9 cellular contexts compared by ENCODE assay signal in the genomic region with DNA sequence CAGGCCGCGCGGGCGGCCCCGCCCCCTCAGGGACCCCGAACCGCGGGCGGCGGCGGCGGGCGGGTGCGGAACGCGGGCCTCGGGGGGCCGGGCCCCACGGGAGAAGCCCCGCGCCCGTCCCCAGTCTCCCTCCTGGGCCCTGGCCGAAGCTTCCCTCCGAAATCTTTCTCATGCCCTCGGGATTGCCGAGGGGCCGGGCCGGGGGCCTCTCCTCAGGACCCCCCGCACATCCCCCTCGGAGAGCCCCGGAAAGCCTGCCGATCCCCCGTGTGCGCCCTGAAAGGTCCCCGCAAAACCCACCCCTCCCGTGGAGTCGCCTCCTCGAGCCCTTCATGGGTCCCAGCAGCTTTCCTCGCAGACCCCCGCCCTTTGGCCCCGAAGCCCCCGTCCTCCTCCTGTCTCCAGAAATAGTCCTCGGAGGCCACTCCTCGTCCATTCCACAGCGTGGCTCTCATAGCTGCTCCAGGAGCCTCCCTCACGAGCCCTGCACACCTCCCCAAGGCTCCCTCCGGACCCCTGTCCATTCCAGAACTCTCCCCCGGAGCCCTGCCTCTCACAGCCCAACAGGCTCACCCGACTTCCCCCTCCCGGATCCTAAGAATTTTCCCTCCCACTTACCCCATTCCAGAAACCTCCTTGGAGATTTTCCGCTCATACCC. TPM values are rescaled to one million over a fixed set of nuclear protein-coding genes. Genes with fewer than 3 reads are reported as not detected.
DNase-seq lines count a peak whose midpoint lies in the region; ATAC-seq and TF ChIP-seq lines count a peak whose summit lies in the region.
"Had no signal": no experiment of that assay in that cellular context is flagged by ENCODE, and none has a peak within 500 bp of the region (broad histone marks: within the 10 kb centered on the region; RNA-seq: fewer than 3 reads in every experiment).

No MANE protein-coding gene starts in this region.

- POLR2A ChIA-PET in CD4-positive, alpha-beta T cell (lab: Charles Lee) = interaction anchor here (0.6 to 3.4 kb wide), 20 partner anchors 14 to 1921 kb away, joined by 3 to 26 read pairs (median 4); partner anchors contain the start of genes ACTMAP, C19orf47, MED29 and MRPS12

- H3K27me3 ChIP-seq in CD4-positive, alpha-beta T cell (ENCODE audit: control insufficient read depth, insufficient read depth, low read length) = no peaks in the 10 kb centered on the region
- H3K27me3 ChIP-seq in mammary epithelial cell (ENCODE audit: insufficient read depth, low read length) (no peaks in the 10 kb centered on the region), liver (ENCODE audit: control insufficient read depth in 4 of 4, insufficient read depth in 4 of 4, low read length in 3 of 4) (no peaks in the 10 kb centered on the region), tibial nerve (no peaks in the 10 kb centered on the region)

- in situ Hi-C loops in mammary epithelial cell (cut with MboI; ENCODE audit: low sequenced_read_pairs in 2 of 2) = loop anchor here in 1 of 2 donors (25.0 kb wide), 1 partner anchor 380 kb away; no protein-coding TSS in a partner anchor

- peak overlapping the region; percentile 88 for H3K4me3 Mint-ChIP-seq in CD4-positive, alpha-beta T cell

- H3K27ac Mint-ChIP-seq in CD4-positive, alpha-beta T cell = peak overlapping the region; percentile 74

- no peak for TF ChIP-seq RAD21 in liver (IDR thresholded peaks at IDR 0.05)

- TF ChIP-seq POLR2A in tibial nerve (IDR thresholded peaks at IDR 0.05) = no peak

- H3K4me1 Mint-ChIP-seq in CD4-positive, alpha-beta T cell (ENCODE audit: low read depth) = peaks cover 77% of the 10 kb centered on the region

- ATAC-seq in CD4-positive, alpha-beta T cell (ENCODE audit: poor library complexity) = no peak

- DNase-seq in CD4-positive, alpha-beta T cell = peak in 1 of 10 experiments; percentile 34
- no peak for DNase-seq in Jurkat, Clone E6-1 (ENCODE audit: low read depth, low spot score)
- no peak for DNase-seq in mammary epithelial cell
- DNase-seq in tibial nerve (ENCODE audit: low spot score in 2 of 2) = no peak
- DNase-seq in stimulated activated CD4-positive, alpha-beta T cell treated with anti-CD3 and anti-CD28 coated beads, Interleukin-2, amount 100 ng/mL, for 24 hours = no peak
- DNase-seq in putamen (ENCODE audit: low spot score) = no peak
- DNase-seq in ureter (ENCODE audit: low spot score) = no peak

- H4K20me1 ChIP-seq in mammary epithelial cell (ENCODE audit: insufficient read depth, low read length) = no peaks in the 10 kb centered on the region

- H3K27me3 Mint-ChIP-seq in CD4-positive, alpha-beta T cell = no peaks in the 10 kb centered on the region

- peak overlapping the region; percentile 70 for H3K4me2 ChIP-seq in mammary epithelial cell (ENCODE audit: insufficient read depth, low read depth, low read length)

- dilution Hi-C loops in mammary epithelial cell (cut with HindIII; ENCODE audit: low sequenced_read_pairs) = loop anchor here (10.0 kb wide), 1 partner anchor 52 kb away; the partner anchor contains the start of genes MED29 and PAF1

- H3K36me3 Mint-ChIP-seq in CD4-positive, alpha-beta T cell (ENCODE audit: low read depth) = peaks cover 37% of the 10 kb centered on the region

- 0% methylated on average over 1 of the region's 51 CpGs for WGBS in mammary epithelial cell (ENCODE audit: low coverage, missing lambda C conversion rate)
- 2% methylated on average over 51 of the region's 51 CpGs for WGBS in liver
- 2% methylated on average over 17 to 35 of the region's 51 CpGs for WGBS in tibial nerve, 2 donors

- H3K9ac ChIP-seq in mammary epithelial cell (ENCODE audit: insufficient read depth, low read length) (peak overlapping the region; percentile 77), liver (ENCODE audit: low read depth in 1 of 2, low read length in 2 of 2) (peak overlapping the region; percentile 76 to 80)

- H2AFZ ChIP-seq in mammary epithelial cell (ENCODE audit: low read depth, low read length) = peak overlapping the region; percentile 46

- BruUV-seq in mammary epithelial cell (replicated peaks; lab: Mats Ljungman, UMichigan) = no TSS peak

- H3K36me3 ChIP-seq in mammary epithelial cell (ENCODE audit: insufficient read depth, low read length) (no peaks in the 10 kb centered on the region), liver (ENCODE audit: control insufficient read depth in 4 of 4, insufficient read depth in 3 of 4, low read depth in 1 of 4, low read length in 3 of 4) (peaks cover 0 to 4% (median 0%) of the 10 kb centered on the region in 4 donors), tibial nerve (peaks cover 0 to 8% (median 4%) of the 10 kb centered on the region in 3 donors)

- TF ChIP-seq CTCF in CD4-positive, alpha-beta T cell (IDR thresholded peaks at IDR 0.05) = no peak
- TF ChIP-seq CTCF in mammary epithelial cell (conservative IDR thresholded peaks at IDR 0.05 in 1 of 2, IDR thresholded peaks at IDR 0.05 in 1 of 2; ENCODE audit: extremely low read depth in 1 of 2, insufficient read depth in 1 of 2, low read depth in 1 of 2, low read length in 2 of 2) = no peak
- TF ChIP-seq CTCF in liver (IDR thresholded peaks at IDR 0.05; ENCODE audit: low read depth, low read length, missing input control) = no peak
- TF ChIP-seq CTCF in tibial nerve (IDR thresholded peaks at IDR 0.05) = no peak

- TF ChIP-seq EP300 in tibial nerve (IDR thresholded peaks at IDR 0.05) = no peak

- H3K79me2 ChIP-seq in mammary epithelial cell (ENCODE audit: insufficient read depth, low read length) = peaks cover 54% of the 10 kb centered on the region

- no peaks in the 10 kb centered on the region for H3K9me3 Mint-ChIP-seq in CD4-positive, alpha-beta T cell

- intact Hi-C loops in CD4-positive, alpha-beta T cell (cut with DNase I, micrococcal nuclease) = loop anchor here (1.0 to 10.0 kb wide), 5 partner anchors 49 to 942 kb away; partner anchors contain the start of genes EID2B (in 2 of the 2), AKT2 (in 1 of the 2), MED29 (in 1 of the 2) and PAF1 (in 1 of the 2)
- intact Hi-C loops in mammary epithelial cell (cut with micrococcal nuclease) = loop anchor here (1.0 to 5.0 kb wide), 2 partner anchors 70 to 190 kb away; partner anchors contain the start of genes EID2B and PLEKHG2

- H3K27ac ChIP-seq in CD4-positive, alpha-beta T cell (ENCODE audit: low read depth, low read length) = peak overlapping the region; percentile 27
- H3K27ac ChIP-seq in mammary epithelial cell (ENCODE audit: insufficient read depth, low read depth, low read length) (peak overlapping the region; percentile 81), liver (ENCODE audit: low read depth in 1 of 2, low read length in 2 of 2) (peak overlapping the region; percentile 64 to 70), tibial nerve (peak overlapping the region; percentile 94 to 100 (median 97))

- no peaks in the 10 kb centered on the region for H3K9me3 ChIP-seq in CD4-positive, alpha-beta T cell (ENCODE audit: control insufficient read depth, low read length)
- H3K9me3 ChIP-seq in mammary epithelial cell (replicated peaks; ENCODE audit: insufficient read depth, low read length) (no peaks in the 10 kb centered on the region), liver (ENCODE audit: control insufficient read depth in 4 of 4, low read length in 3 of 4) (no peaks in the 10 kb centered on the region), tibial nerve (no peaks in the 10 kb centered on the region)

- CTCF ChIA-PET in CD4-positive, alpha-beta T cell (lab: Charles Lee) = interaction anchor here (0.8 to 1.9 kb wide), 8 partner anchors 15 to 189 kb away, joined by 3 to 10 read pairs (median 6); partner anchors contain the start of genes MED29, PAF1 and PLEKHG2
- CTCF ChIA-PET in mammary epithelial cell (lab: Charles Lee; ENCODE audit: low non-redundant PET) = interaction anchor here (0.5 to 0.9 kb wide), 3 partner anchors 15 to 119 kb away, joined by 4 to 14 read pairs (median 6); no protein-coding TSS in a partner anchor

- peak overlapping the region; percentile 73 for H3K4me3 ChIP-seq in Jurkat, Clone E6-1 (ENCODE audit: low read length)
- H3K4me3 ChIP-seq in mammary epithelial cell (replicated peaks in 1 of 3; ENCODE audit: insufficient read depth in 1 of 3, low read depth in 2 of 3, low read length in 3 of 3) (peak overlapping the region; percentile 51 to 79 (median 78)), liver (ENCODE audit: low read depth in 1 of 3, low read length in 3 of 3) (peak overlapping the region; percentile 62 to 91 (median 67)), tibial nerve (peak overlapping the region; percentile 77 to 97 (median 89))

- H3K4me1 ChIP-seq in mammary epithelial cell (ENCODE audit: insufficient read depth, low read length) = peaks cover 6% of the 10 kb centered on the region
- peaks cover 5 to 29% (median 16%) of the 10 kb centered on the region in 4 donors for H3K4me1 ChIP-seq in liver (ENCODE audit: control insufficient read depth in 4 of 4, insufficient read depth in 4 of 4, low read length in 3 of 4)
- H3K4me1 ChIP-seq in tibial nerve = peaks cover 0 to 60% (median 35%) of the 10 kb centered on the region in 4 donors

RNA-seq across cellular contexts. Expression of gene SAMD4B, which starts 0.6 kb away (rescaled TPM):
- 10 to 100 TPM; 65.0 to 66.9 TPM for total RNA-seq in CD4-positive, alpha-beta T cell
- 49.7 TPM for polyA plus RNA-seq in Jurkat, Clone E6-1 (2012; ENCODE audit: insufficient read depth, insufficient read length)
- 10 to 100 TPM; 54.3 to 95.2 TPM for total RNA-seq in mammary epithelial cell
- 54.1 TPM for polyA plus RNA-seq in mammary epithelial cell
- polyA minus RNA-seq in mammary epithelial cell = 144 TPM
- 10 to 100 TPM; 22.5 to 38.4 TPM for total RNA-seq in liver
- 10 to 100 TPM; 17.3 to 39.4 TPM for polyA plus RNA-seq in liver
- total RNA-seq in tibial nerve = 100 to 1,000 TPM; 103 to 193 (median 115) TPM
- 104 TPM for total RNA-seq in ureter

RNA-seq across cellular contexts. Expression of gene GMFG, which starts 6.9 kb away (rescaled TPM):
- 100 to 1,000 TPM; 352 to 367 TPM for total RNA-seq in CD4-positive, alpha-beta T cell
- 540 TPM for polyA plus RNA-seq in Jurkat, Clone E6-1 (2012; ENCODE audit: insufficient read depth, insufficient read length)
- total RNA-seq in mammary epithelial cell = not detected
- 0.17 TPM for polyA plus RNA-seq in mammary epithelial cell
- not detected for polyA minus RNA-seq in mammary epithelial cell
- 10 to 100 TPM in 1 of 2 donors, 1 to 10 TPM in 1; 9.1 to 20.6 TPM for total RNA-seq in liver
- 10 to 100 TPM; 19.1 to 24.2 TPM for polyA plus RNA-seq in liver
- total RNA-seq in tibial nerve = 10 to 100 TPM in 3 of 4 donors, 1 to 10 TPM in 1; 8.4 to 36.5 (median 18.2) TPM
- total RNA-seq in ureter = 22.3 TPM

RNA-seq across cellular contexts. Expression of gene LRFN1, which starts 22.1 kb away (rescaled TPM):
- total RNA-seq in CD4-positive, alpha-beta T cell = 1 to 10 TPM; 2.3 to 2.6 TPM
- polyA plus RNA-seq in Jurkat, Clone E6-1 (2012; ENCODE audit: insufficient read depth, insufficient read length) = 5.1 TPM
- 1 to 10 TPM in 1 of 2 donors, under 1 TPM in 1; 0.50 to 1.2 TPM for total RNA-seq in mammary epithelial cell
- 0.20 TPM for polyA plus RNA-seq in mammary epithelial cell
- polyA minus RNA-seq in mammary epithelial cell = not detected
- total RNA-seq in liver = under 1 TPM; 0.75 to 0.98 TPM
- polyA plus RNA-seq in liver = under 1 TPM; 0.11 to 0.55 TPM
- 1 to 10 TPM in 2 of 4 donors, under 1 TPM in 2; 0.30 to 2.4 (median 1.4) TPM for total RNA-seq in tibial nerve
- total RNA-seq in ureter = 1.7 TPM

RNA-seq across cellular contexts. Expression of gene IFNL1, which starts 46.6 kb away (rescaled TPM):
- total RNA-seq in CD4-positive, alpha-beta T cell = not detected
- polyA plus RNA-seq in Jurkat, Clone E6-1 (2012; ENCODE audit: insufficient read depth, insufficient read length) = not detected
- total RNA-seq in mammary epithelial cell (not detected), liver (not detected), tibial nerve (not detected), ureter (not detected)
- polyA plus RNA-seq in mammary epithelial cell (not detected), liver (not detected)
- polyA minus RNA-seq in mammary epithelial cell = not detected
- total RNA-seq: HT1080 had no signal

RNA-seq across cellular contexts. Expression of gene PAF1, which starts 48.1 kb away (rescaled TPM):
- total RNA-seq in CD4-positive, alpha-beta T cell = 100 to 1,000 TPM in 1 of 2 experiments, 10 to 100 TPM in 1; 99.6 to 101 TPM
- polyA plus RNA-seq in Jurkat, Clone E6-1 (2012; ENCODE audit: insufficient read depth, insufficient read length) = 90.4 TPM
- total RNA-seq in mammary epithelial cell (10 to 100 TPM; 25.5 to 45.8 TPM), liver (10 to 100 TPM; 13.7 to 16.7 TPM), tibial nerve (10 to 100 TPM; 30.8 to 48.3 (median 44.3) TPM), ureter (36.9 TPM)
- polyA plus RNA-seq in mammary epithelial cell (54.0 TPM), liver (10 to 100 TPM; 21.2 to 29.4 TPM)
- polyA minus RNA-seq in mammary epithelial cell = 26.5 TPM

Comparison
In these comparisons a context has a peak if more than half of its experiments do, and no peak if none do; other contexts are left out.
1. H3K27ac ChIP-seq: peak in every context shown above with its lines; median percentile 97 in tibial nerve; 81 in mammary epithelial cell; 67 in liver; 27 in CD4-positive, alpha-beta T cell.
2. RNA of gene GMFG, which starts 6.9 kb away (total RNA-seq): 352 to 367 TPM in CD4-positive, alpha-beta T cell; 8.4 to 36.5 TPM in tibial nerve, 22.3 TPM in ureter (single experiment), 9.1 to 20.6 TPM in liver and not detected in mammary epithelial cell; every median in the first group is over 4 times any median in the second.
3. Peak in every context shown above with its lines, with median percentiles within 50 percentile points of each other: H3K4me3 ChIP-seq.